ENCODE assay signal across 15 cellular contexts in genomic region chr11:58640386-58641023, GRCh38. TPM values are rescaled to one million over a fixed set of nuclear protein-coding genes. Genes with fewer than 3 reads are reported as not detected.
DNase-seq lines count a peak whose midpoint lies in the region; ATAC-seq and TF ChIP-seq lines count a peak whose summit lies in the region.
"Had no signal": no experiment of that assay in that cellular context is flagged by ENCODE, and none has a peak within 500 bp of the region (broad histone marks: within the 10 kb centered on the region; RNA-seq: fewer than 3 reads in every experiment).

No MANE protein-coding gene starts in this region.

- no peaks in the 10 kb centered on the region for H3K36me3 ChIP-seq in CD8-positive, alpha-beta T cell (ENCODE audit: insufficient read depth, low read length)
- H3K36me3 ChIP-seq in endodermal cell (ENCODE audit: control insufficient read depth, insufficient read depth, low read length) = no peaks in the 10 kb centered on the region
- H3K36me3 ChIP-seq: sigmoid colon, tibial artery had no signal

- H3K27ac ChIP-seq in CD8-positive, alpha-beta T cell (ENCODE audit: low read depth, low read length) = no peak overlapping the region
- H3K27ac ChIP-seq in endodermal cell (ENCODE audit: low read depth, low read length) = no peak overlapping the region
- H3K27ac ChIP-seq: sigmoid colon, tibial artery had no signal

- ATAC-seq in CD8-positive, alpha-beta T cell = peak; percentile 70
- ATAC-seq in HG02610 (IDR thresholded peaks at IDR 0.05; ENCODE audit: unreplicated experiment) (peak; percentile 41), natural killer cell (peak; percentile 78 to 87 (median 80)), GM21367 (IDR thresholded peaks at IDR 0.05; ENCODE audit: unreplicated experiment) (no peak)
- ATAC-seq: WTC11 had no signal

- H3K27me3 ChIP-seq in CD8-positive, alpha-beta T cell (ENCODE audit: insufficient read depth, low read length) = no peaks in the 10 kb centered on the region
- no peaks in the 10 kb centered on the region for H3K27me3 ChIP-seq in endodermal cell (ENCODE audit: control insufficient read depth, insufficient read depth, low read length, poor library complexity, severe bottlenecking)
- H3K27me3 ChIP-seq: sigmoid colon, tibial artery had no signal

- 56 to 83% methylated on average over 1 of the region's 1 CpG for WGBS in endodermal cell (ENCODE audit: insufficient coverage in 1 of 2, insufficient read length in 1 of 2), 2 experiments

- POLR2A ChIA-PET in CD8-positive, alpha-beta T cell (lab: Charles Lee) = interaction anchor here (0.6 to 2.7 kb wide), 4 partner anchors 10 to 62 kb away, joined by 3 to 7 read pairs (median 4); no protein-coding TSS in a partner anchor

- H3K36me3 Mint-ChIP-seq in CD8-positive, alpha-beta T cell = no peaks in the 10 kb centered on the region
- H3K36me3 Mint-ChIP-seq in activated naive CD8-positive, alpha-beta T cell treated with anti-CD3 and anti-CD28 coated beads for 36 hours = peaks cover 5% of the 10 kb centered on the region
- H3K36me3 Mint-ChIP-seq in natural killer cell (no peaks in the 10 kb centered on the region), endodermal cell (ENCODE audit: low read depth) (no peaks in the 10 kb centered on the region)

- intact Hi-C loops in CD8-positive, alpha-beta T cell (cut with DNase I, micrococcal nuclease) = no loop called here
- intact Hi-C loops in natural killer cell (cut with micrococcal nuclease) = no loop called here

- H3K27ac Mint-ChIP-seq in CD8-positive, alpha-beta T cell = peak overlapping the region; percentile 84
- peak overlapping the region; percentile 18 for H3K27ac Mint-ChIP-seq in activated naive CD8-positive, alpha-beta T cell treated with anti-CD3 and anti-CD28 coated beads for 36 hours
- H3K27ac Mint-ChIP-seq in natural killer cell (peak overlapping the region; percentile 50 to 72), endodermal cell (no peak overlapping the region)
- H3K27ac Mint-ChIP-seq: WTC11 had no signal

- TF ChIP-seq CTCF in CD8-positive, alpha-beta T cell (IDR thresholded peaks at IDR 0.05) = no peak
- TF ChIP-seq CTCF in natural killer cell (IDR thresholded peaks at IDR 0.05) (no peak), endodermal cell (conservative IDR thresholded peaks at IDR 0.05) (no peak)

- peaks cover 19% of the 10 kb centered on the region for H3K4me1 ChIP-seq in CD8-positive, alpha-beta T cell (ENCODE audit: insufficient read depth, low read length)
- no peaks in the 10 kb centered on the region for H3K4me1 ChIP-seq in endodermal cell (ENCODE audit: control insufficient read depth, insufficient read depth, low read length)
- H3K4me1 ChIP-seq: tibial artery had no signal

- no peaks in the 10 kb centered on the region for H3K9me3 Mint-ChIP-seq in CD8-positive, alpha-beta T cell
- H3K9me3 Mint-ChIP-seq in activated naive CD8-positive, alpha-beta T cell treated with anti-CD3 and anti-CD28 coated beads for 36 hours = peaks cover 4% of the 10 kb centered on the region
- no peaks in the 10 kb centered on the region for H3K9me3 Mint-ChIP-seq in natural killer cell
- H3K9me3 Mint-ChIP-seq in endodermal cell = peaks cover 13% of the 10 kb centered on the region

- H3K9ac ChIP-seq in endodermal cell (ENCODE audit: extremely low read depth, low read length, poor library complexity, severe bottlenecking) = no peak overlapping the region

- no peaks in the 10 kb centered on the region for H3K9me3 ChIP-seq in CD8-positive, alpha-beta T cell (ENCODE audit: low read length)
- peaks cover 4% of the 10 kb centered on the region for H3K9me3 ChIP-seq in endodermal cell (ENCODE audit: control insufficient read depth, low read length)
- H3K9me3 ChIP-seq: sigmoid colon had no signal

- no peak overlapping the region for H3K4me3 Mint-ChIP-seq in CD8-positive, alpha-beta T cell
- H3K4me3 Mint-ChIP-seq in activated naive CD8-positive, alpha-beta T cell treated with anti-CD3 and anti-CD28 coated beads for 36 hours = no peak overlapping the region
- peak overlapping the region; percentile 26 for H3K4me3 Mint-ChIP-seq in natural killer cell
- H3K4me3 Mint-ChIP-seq in endodermal cell = no peak overlapping the region
- H3K4me3 Mint-ChIP-seq: WTC11 had no signal

- DNase-seq in CD8-positive, alpha-beta T cell = peak in 1 of 7 experiments; percentile 58
- DNase-seq in activated naive CD8-positive, alpha-beta T cell treated with anti-CD3 and anti-CD28 coated beads for 36 hours = no peak
- no peak for DNase-seq in natural killer cell
- no peak for DNase-seq in NCI-H2171 treated with DMSO at 0.1 percent for 48 hours (lab: John Stamatoyannopoulos, UW)
- DNase-seq in HK-2 (ENCODE audit: unreplicated experiment) = no peak
- no peak for DNase-seq in endodermal cell
- DNase-seq: cerebellar nuclear complex, HCEC 1CT, NCI-H1436 treated with DMSO at 0.1 percent for 48 hours, NCI-H774, sigmoid colon, tibial artery had no signal

- no peak overlapping the region for H3K4me3 ChIP-seq in CD8-positive, alpha-beta T cell (ENCODE audit: low read depth, low read length)
- no peak overlapping the region for H3K4me3 ChIP-seq in endodermal cell (ENCODE audit: low read length)
- H3K4me3 ChIP-seq: sigmoid colon, tibial artery had no signal

- CTCF ChIA-PET in CD8-positive, alpha-beta T cell (lab: Charles Lee) = interaction anchor here (1.0 to 4.2 kb wide), 5 partner anchors 10 to 149 kb away, joined by 3 to 35 read pairs (median 11); no protein-coding TSS in a partner anchor

- H3K27me3 Mint-ChIP-seq in CD8-positive, alpha-beta T cell (ENCODE audit: low read depth) = no peaks in the 10 kb centered on the region
- no peaks in the 10 kb centered on the region for H3K27me3 Mint-ChIP-seq in activated naive CD8-positive, alpha-beta T cell treated with anti-CD3 and anti-CD28 coated beads for 36 hours
- H3K27me3 Mint-ChIP-seq in natural killer cell (ENCODE audit: low read depth in 2 of 2) (peaks cover 0 to 6% of the 10 kb centered on the region in 2 donors), endodermal cell (ENCODE audit: insufficient read depth) (peaks cover 2% of the 10 kb centered on the region)

- peaks cover 27% of the 10 kb centered on the region for H3K4me1 Mint-ChIP-seq in CD8-positive, alpha-beta T cell (ENCODE audit: low read depth)
- peaks cover 21% of the 10 kb centered on the region for H3K4me1 Mint-ChIP-seq in activated naive CD8-positive, alpha-beta T cell treated with anti-CD3 and anti-CD28 coated beads for 36 hours
- H3K4me1 Mint-ChIP-seq in natural killer cell (peaks cover 19% of the 10 kb centered on the region in 2 donors), endodermal cell (no peaks in the 10 kb centered on the region)
- H3K4me1 Mint-ChIP-seq: WTC11 had no signal

RNA-seq across cellular contexts. Expression of gene CNTF, which starts 18.0 kb away (rescaled TPM):
- total RNA-seq in CD8-positive, alpha-beta T cell = 1 to 10 TPM; 3.7 TPM
- total RNA-seq in activated naive CD8-positive, alpha-beta T cell treated with anti-CD3 and anti-CD28 coated beads for 36 hours = 1 to 10 TPM; 3.3 TPM
- 1 to 10 TPM; 3.6 to 5.5 (median 4.9) TPM for total RNA-seq in natural killer cell
- 1 to 10 TPM; 1.7 to 3.7 TPM for total RNA-seq in endodermal cell
- 0.61 TPM for polyA plus RNA-seq in endodermal cell (2013, experiment 1 of 2)
- polyA plus RNA-seq in endodermal cell (2013, experiment 2 of 2) = 0.83 TPM
